In genomic region chr19:32570081-32570785, GRCh38 we compare ENCODE assay signal across 1 cellular context.
TF ChIP-seq lines count a peak whose summit lies in the region.

No MANE protein-coding gene starts in this region.

TF ChIP-seq in K562, 482 proteins besides CTCF, POLR2A, EP300 and RAD21 (continued from another document):
- TF ChIP-seq E2F8 (IDR thresholded peaks at IDR 0.05; ENCODE audit: low read depth, partially characterized antibody) (no peak), LCOR (CRISPR knock-in tag; IDR thresholded peaks at IDR 0.05) (no peak), BRD4 (IDR thresholded peaks at IDR 0.05) (no peak), CHD2 (IDR thresholded peaks at IDR 0.05; ENCODE audit: low read depth, low read length) (no peak), FOXK2 (conservative IDR thresholded peaks at IDR 0.05 in 1 of 2, IDR thresholded peaks at IDR 0.05 in 1 of 2; ENCODE audit: low read depth in 2 of 2) (peak in 1 of 2 experiments; percentile 25; a peak in 1 of 4 replicates), ZFP30 (CRISPR knock-in tag; IDR thresholded peaks at IDR 0.05; ENCODE audit: borderline replicate concordance) (no peak), NFRKB (IDR thresholded peaks at IDR 0.05; ENCODE audit: low read depth) (no peak), STAT5A (IDR thresholded peaks at IDR 0.05; ENCODE audit: borderline replicate concordance, low read length) (no peak), CC2D1A (IDR thresholded peaks at IDR 0.05) (peak; percentile 72), STAG1 (CRISPR knock-in tag; IDR thresholded peaks at IDR 0.05; ENCODE audit: borderline replicate concordance) (peak; percentile 80; the same call in 1 of the 2 replicates), KLF16 (IDR thresholded peaks at IDR 0.05) (0 out of 2 replicates have a peak, but pooled peaks have one; percentile 24), SOX6 (IDR thresholded peaks at IDR 0.05) (peak; percentile 63), ARNT (IDR thresholded peaks at IDR 0.05) (0 out of 4 replicates have a peak, but pooled peaks of 1 of the 2 experiments have one; percentile 30), MTA1 (IDR thresholded peaks at IDR 0.05; ENCODE audit: borderline replicate concordance) (0 out of 2 replicates have a peak, but pooled peaks have one; percentile 27), MAFF (IDR thresholded peaks at IDR 0.05; ENCODE audit: low read length) (no peak), ARID2 (IDR thresholded peaks at IDR 0.05) (peak; percentile 96), ZNF280B (CRISPR knock-in tag; IDR thresholded peaks at IDR 0.05) (no peak)
TF ChIP-seq in K562: peak in this region for 10.
